ENCODE assay signal across 12 cellular contexts in the genomic region with DNA sequence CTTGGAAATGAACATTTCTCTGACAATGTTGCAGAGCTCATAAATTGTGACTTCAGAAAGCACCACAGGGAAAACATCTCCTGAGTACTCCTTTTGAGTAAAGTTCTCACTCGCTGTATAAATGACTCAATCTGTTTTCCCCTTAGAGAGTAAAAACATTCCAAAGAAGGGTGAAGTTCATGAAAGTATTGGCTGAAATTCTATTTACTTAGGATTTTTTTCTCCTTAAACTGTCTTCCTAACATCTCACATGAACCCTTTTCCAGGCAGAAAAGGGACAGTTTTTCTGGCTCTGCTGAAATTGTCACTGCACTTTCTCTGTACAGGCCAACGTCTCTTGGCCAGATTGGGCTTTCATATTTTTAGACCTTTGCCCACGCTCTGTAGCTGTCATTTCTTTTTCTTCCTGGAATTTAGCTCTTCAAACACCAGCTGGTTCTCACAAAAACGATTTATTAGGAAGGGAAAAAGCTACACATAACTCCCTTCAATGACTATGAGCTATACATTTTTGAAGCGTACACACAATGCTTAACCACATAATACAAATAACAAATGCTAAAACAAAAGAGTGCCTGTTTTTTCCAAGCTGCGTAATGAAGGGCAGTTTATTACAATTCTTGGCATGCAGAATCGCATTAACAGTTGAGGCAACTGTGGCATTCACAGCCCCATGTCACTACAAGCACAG.
A peak's percentile ranks its signal among the peaks of the same experiment; 100 is the strongest.
DNase-seq lines count a peak whose midpoint lies in the region; ATAC-seq and TF ChIP-seq lines count a peak whose summit lies in the region.
"Had no signal": no experiment of that assay in that cellular context is flagged by ENCODE, and none has a peak within 500 bp of the region (broad histone marks: within the 10 kb centered on the region; RNA-seq: fewer than 3 reads in every experiment).

No MANE protein-coding gene starts in this region.

- intact Hi-C loops in right cardiac atrium (cut with DNase I): no loop called here
- intact Hi-C loops in psoas muscle (cut with DNase I): no loop called here

- peak; percentile 88 for ATAC-seq in right cardiac atrium
- peak in 3 of 4 donors; percentile 32 to 67 (median 63) for ATAC-seq in psoas muscle

- H3K27ac Mint-ChIP-seq in immature natural killer cell: peak overlapping the region in 3 of 6 donors; percentile 19 to 25 (median 23)
- H3K27ac Mint-ChIP-seq: B cell, nephron progenitor cell had no signal

- no peaks in the 10 kb centered on the region for H3K27me3 ChIP-seq in right cardiac atrium (ENCODE audit: control insufficient read depth, insufficient read depth)
- H3K27me3 ChIP-seq in psoas muscle (ENCODE audit: insufficient read depth in 3 of 3, low read length in 2 of 3): no peaks in the 10 kb centered on the region

- H3K4me3 Mint-ChIP-seq in immature natural killer cell: no peak overlapping the region
- H3K4me3 Mint-ChIP-seq: B cell, nephron progenitor cell had no signal

- in situ Hi-C loops in astrocyte of the spinal cord (cut with HindIII; ENCODE audit: low sequenced_read_pairs): no loop called here

- H3K4me1 Mint-ChIP-seq in immature natural killer cell: peaks cover 3 to 27% of the 10 kb centered on the region in 2 donors
- H3K4me1 Mint-ChIP-seq: B cell, nephron progenitor cell had no signal

- no peaks in the 10 kb centered on the region for H3K9me3 Mint-ChIP-seq in immature natural killer cell
- H3K9me3 Mint-ChIP-seq: nephron progenitor cell had no signal

- H3K9me3 ChIP-seq in right cardiac atrium (ENCODE audit: control insufficient read depth, low read length): no peaks in the 10 kb centered on the region
- H3K9me3 ChIP-seq in psoas muscle: no peaks in the 10 kb centered on the region

- H3K4me1 ChIP-seq in right cardiac atrium (ENCODE audit: control insufficient read depth, insufficient read depth, low read length) (peaks cover 2% of the 10 kb centered on the region), psoas muscle (no peaks in the 10 kb centered on the region)

- DNase-seq in AG09309 (ENCODE audit: low read depth) (peak; percentile 67), astrocyte of the spinal cord (ENCODE audit: low read depth, low spot score) (peak; percentile 78), right cardiac atrium (no peak), psoas muscle (no peak), NAMALWA (ENCODE audit: low spot score) (no peak), immature natural killer cell (no peak), NCI-H2081 treated with DMSO at 0.1 percent for 48 hours (lab: John Stamatoyannopoulos, UW) (no peak)
- no peak for DNase-seq in activated CD4-positive, alpha-beta T cell treated with anti-CD3 and anti-CD28 coated beads, Interleukin-2, amount 50 U/mL, for 1 hour
- DNase-seq: activated gamma-delta T cell treated with Interleukin-2 at 50 U/mL for 16 hours, nephron progenitor cell had no signal

- H3K27me3 Mint-ChIP-seq in immature natural killer cell (ENCODE audit: low read depth in 3 of 3): no peaks in the 10 kb centered on the region

- no peaks in the 10 kb centered on the region for H3K36me3 ChIP-seq in psoas muscle (ENCODE audit: insufficient read depth in 1 of 2, low read depth in 1 of 2)

- peak overlapping the region; percentile 85 for H3K27ac ChIP-seq in right cardiac atrium (ENCODE audit: low read length)
- peak overlapping the region; percentile 65 for H3K27ac ChIP-seq in psoas muscle
- H3K27ac ChIP-seq: epithelial cell of prostate had no signal

- TF ChIP-seq CTCF in AG09309 (IDR thresholded peaks at IDR 0.05; ENCODE audit: control insufficient read depth, insufficient read depth, low read depth, low read length, missing control alignments): no peak
- no peak for TF ChIP-seq CTCF in astrocyte of the spinal cord (IDR thresholded peaks at IDR 0.05; ENCODE audit: low read depth, low read length)
- TF ChIP-seq CTCF in psoas muscle (IDR thresholded peaks at IDR 0.05): no peak

- H3K36me3 Mint-ChIP-seq in immature natural killer cell: peaks cover 10 to 24% (median 15%) of the 10 kb centered on the region in 3 donors

- 33% methylated on average over 7 of the region's 7 CpGs for WGBS in right cardiac atrium
- 17 to 23% (median 21%) methylated on average over 7 of the region's 7 CpGs for whole genome bisulfite sequencing in psoas muscle, 3 donors

- H3K4me3 ChIP-seq in AG09309 (ENCODE audit: control insufficient read depth, low read depth, low read length): no peak overlapping the region
- no peak overlapping the region for H3K4me3 ChIP-seq in astrocyte of the spinal cord (ENCODE audit: low read depth, low read length)
- no peak overlapping the region for H3K4me3 ChIP-seq in right cardiac atrium (ENCODE audit: low read length)
- H3K4me3 ChIP-seq in psoas muscle: no peak overlapping the region

Comparison
In these comparisons a context has a peak if more than half of its experiments do, and no peak if none do; other contexts are left out.
1. DNase-seq: peak in AG09309 (single experiment) and astrocyte of the spinal cord (single experiment); none in right cardiac atrium (0 of 3), psoas muscle (0 of 2), NAMALWA (single experiment), activated CD4-positive, alpha-beta T cell treated with anti-CD3 and anti-CD28 coated beads, Interleukin-2, amount 50 U/mL, for 1 hour (single experiment), immature natural killer cell (0 of 3) and NCI-H2081 treated with DMSO at 0.1 percent for 48 hours (single experiment).